Comparison of ENCODE assay signal across 15 cellular contexts in genomic region chr2:28713582-28714292, GRCh38. TPM values are rescaled to one million over a fixed set of nuclear protein-coding genes. Genes with fewer than 3 reads are reported as not detected.
DNase-seq lines count a peak whose midpoint lies in the region; ATAC-seq, FAIRE-seq and TF ChIP-seq lines count a peak whose summit lies in the region.
"Had no signal": no experiment of that assay in that cellular context is flagged by ENCODE, and none has a peak within 500 bp of the region (broad histone marks: within the 10 kb centered on the region; RNA-seq: fewer than 3 reads in every experiment).

No MANE protein-coding gene starts in this region.

- peaks cover 8% of the 10 kb centered on the region for H3K4me1 Mint-ChIP-seq in activated naive CD4-positive, alpha-beta T cell treated with anti-CD3 and anti-CD28 coated beads, Interleukin-2, amount 10 ng/mL, durations not matched to agents 7 days and 5 days
- H3K4me1 Mint-ChIP-seq: central memory CD8-positive, alpha-beta T cell had no signal

- H3K27me3 ChIP-seq in SJSA1 (replicated peaks) (no peaks in the 10 kb centered on the region), suprapubic skin (no peaks in the 10 kb centered on the region)
- H3K27me3 ChIP-seq: gastroesophageal sphincter, upper lobe of left lung had no signal

- peaks cover 9% of the 10 kb centered on the region for H3K27me3 Mint-ChIP-seq in activated naive CD4-positive, alpha-beta T cell treated with anti-CD3 and anti-CD28 coated beads, Interleukin-2, amount 10 ng/mL, durations not matched to agents 7 days and 5 days
- H3K27me3 Mint-ChIP-seq: activated CD4-positive, alpha-beta T cell treated with anti-CD3 and anti-CD28 coated beads, Interleukin-2, amount 10 ng/mL, durations not matched to agents 7 days and 5 days had no signal

- peak overlapping the region; percentile 18; the same call in 1 of the 2 replicates for H3K27ac ChIP-seq in SJSA1
- peak overlapping the region; percentile 91 for H3K27ac ChIP-seq in suprapubic skin
- H3K27ac ChIP-seq: C4-2B, gastroesophageal sphincter, lower lobe of right lung had no signal

- FAIRE-seq in D721Med (lab: Jason Lieb, UNC), result no peak

- H3K4me1 ChIP-seq in SJSA1 (replicated peaks), result peaks cover 29% of the 10 kb centered on the region
- peaks cover 46% of the 10 kb centered on the region for H3K4me1 ChIP-seq in suprapubic skin

- 73% methylated on average over 8 of the region's 8 CpGs for WGBS in suprapubic skin

- no peak for DNase-seq in activated naive CD4-positive, alpha-beta T cell treated with anti-CD3 and anti-CD28 coated beads, Interleukin-2, amount 10 ng/mL, durations not matched to agents 7 days and 5 days
- no peak for DNase-seq in activated naive CD4-positive, alpha-beta T cell (lab: John Stamatoyannopoulos, UW)
- DNase-seq in SJSA1 (ENCODE audit: low read depth in 1 of 2, low spot score in 2 of 2), result peak in 1 of 2 experiments; percentile 21
- DNase-seq in suprapubic skin (ENCODE audit: low spot score in 2 of 2), result no peak
- no peak for DNase-seq in D721Med (ENCODE audit: insufficient read length, low spot score)
- DNase-seq in NCI-H748 (lab: John Stamatoyannopoulos, UW; ENCODE audit: unreplicated experiment), result no peak
- DNase-seq in NOMO-1 treated with DMSO at 0.1 percent for 48 hours (lab: John Stamatoyannopoulos, UW; ENCODE audit: unreplicated experiment), result no peak
- DNase-seq: activated CD4-positive, alpha-beta T cell treated with anti-CD3 and anti-CD28 coated beads, Interleukin-2, amount 10 ng/mL, durations not matched to agents 7 days and 5 days; lower lobe of right lung; NCI-H1694; upper lobe of left lung had no signal

- H3K9me3 Mint-ChIP-seq in activated naive CD4-positive, alpha-beta T cell treated with anti-CD3 and anti-CD28 coated beads, Interleukin-2, amount 10 ng/mL, durations not matched to agents 7 days and 5 days, result no peaks in the 10 kb centered on the region
- H3K9me3 Mint-ChIP-seq: activated CD4-positive, alpha-beta T cell treated with anti-CD3 and anti-CD28 coated beads, Interleukin-2, amount 10 ng/mL, durations not matched to agents 7 days and 5 days; central memory CD8-positive, alpha-beta T cell had no signal

- CTCF ChIA-PET in activated naive CD4-positive, alpha-beta T cell treated with anti-CD3 and anti-CD28 coated beads, Interleukin-2, amount 10 ng/mL, durations not matched to agents 7 days and 5 days (lab: Charles Lee), result no interaction called here

- TF ChIP-seq CTCF in suprapubic skin (IDR thresholded peaks at IDR 0.05) (no peak), D721Med (IDR thresholded peaks at IDR 0.05; ENCODE audit: insufficient read depth, missing control alignments) (no peak)

- H3K4me3 ChIP-seq in SJSA1 (no peak overlapping the region), suprapubic skin (no peak overlapping the region)
- H3K4me3 ChIP-seq: gastroesophageal sphincter, lower lobe of right lung, upper lobe of left lung had no signal

- H3K36me3 ChIP-seq in SJSA1, result no peaks in the 10 kb centered on the region
- H3K36me3 ChIP-seq in suprapubic skin, result no peaks in the 10 kb centered on the region
- H3K36me3 ChIP-seq: gastroesophageal sphincter, lower lobe of right lung, upper lobe of left lung had no signal

- TF ChIP-seq EP300 in suprapubic skin (IDR thresholded peaks at IDR 0.05), result no peak

- peak overlapping the region; percentile 47 for H3K27ac Mint-ChIP-seq in activated naive CD4-positive, alpha-beta T cell treated with anti-CD3 and anti-CD28 coated beads, Interleukin-2, amount 10 ng/mL, durations not matched to agents 7 days and 5 days
- H3K27ac Mint-ChIP-seq: activated CD4-positive, alpha-beta T cell treated with anti-CD3 and anti-CD28 coated beads, Interleukin-2, amount 10 ng/mL, durations not matched to agents 7 days and 5 days had no signal

- no peaks in the 10 kb centered on the region for H3K36me3 Mint-ChIP-seq in activated naive CD4-positive, alpha-beta T cell treated with anti-CD3 and anti-CD28 coated beads, Interleukin-2, amount 10 ng/mL, durations not matched to agents 7 days and 5 days

- peak; percentile 33 for ATAC-seq in esophagus mucosa
- ATAC-seq: gastroesophageal sphincter, lower lobe of right lung had no signal

- H3K9me3 ChIP-seq in SJSA1 (replicated peaks), result no peaks in the 10 kb centered on the region
- H3K9me3 ChIP-seq in suprapubic skin, result no peaks in the 10 kb centered on the region
- H3K9me3 ChIP-seq: gastroesophageal sphincter, lower lobe of right lung, upper lobe of left lung had no signal

- no peak for TF ChIP-seq POLR2A in suprapubic skin (IDR thresholded peaks at IDR 0.05)

- H3K4me3 Mint-ChIP-seq in activated naive CD4-positive, alpha-beta T cell treated with anti-CD3 and anti-CD28 coated beads, Interleukin-2, amount 10 ng/mL, durations not matched to agents 7 days and 5 days, result no peak overlapping the region
- H3K4me3 Mint-ChIP-seq: activated CD4-positive, alpha-beta T cell treated with anti-CD3 and anti-CD28 coated beads, Interleukin-2, amount 10 ng/mL, durations not matched to agents 7 days and 5 days; central memory CD8-positive, alpha-beta T cell had no signal

RNA-seq across cellular contexts. Expression of gene PPP1CB, which starts 37.9 kb away (rescaled TPM):
- 206 and 247 TPM in 2 replicates for total RNA-seq in SJSA1 (2014; rRNA removed; shearing (Covaris generic))
- 327 TPM for total RNA-seq in esophagus mucosa
- 100 to 1,000 TPM; 105 to 151 (median 148) TPM for total RNA-seq in suprapubic skin
